ENCODE assay signal across 30 cellular contexts in the genomic region with DNA sequence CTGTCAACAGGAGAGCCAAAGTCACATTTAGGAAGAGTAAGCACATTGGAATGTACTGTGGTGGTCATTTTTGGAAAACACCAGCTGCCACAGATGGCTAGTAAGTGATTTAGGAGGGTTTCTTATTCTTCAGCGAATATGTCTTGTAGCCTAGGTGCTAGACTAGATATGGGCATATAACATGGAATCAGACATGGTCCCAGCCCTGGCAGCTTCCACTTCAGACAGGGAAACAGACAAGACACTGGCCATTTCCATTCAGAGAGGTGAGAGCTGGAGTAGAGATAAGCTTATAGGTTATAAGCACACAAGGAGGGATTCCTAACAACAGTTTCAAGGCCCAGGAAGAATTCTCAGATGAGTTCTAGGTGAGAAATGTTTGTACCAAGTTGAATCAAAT. TPM values are rescaled to one million over a fixed set of nuclear protein-coding genes. Genes with fewer than 3 reads are reported as not detected.
DNase-seq lines count a peak whose midpoint lies in the region; ATAC-seq and TF ChIP-seq lines count a peak whose summit lies in the region.
"Had no signal": no experiment of that assay in that cellular context is flagged by ENCODE, and none has a peak within 500 bp of the region (broad histone marks: within the 10 kb centered on the region; RNA-seq: fewer than 3 reads in every experiment).

No MANE protein-coding gene starts in this region.

- H3K4me3 Mint-ChIP-seq in endodermal cell: no peak overlapping the region
- H3K4me3 Mint-ChIP-seq in H9: no peak overlapping the region
- H3K4me3 Mint-ChIP-seq: CD14-positive monocyte; CD4-positive, alpha-beta memory T cell; CD4-positive, CD25-positive, alpha-beta regulatory T cell; CD8-positive, alpha-beta memory T cell had no signal

- H3K36me3 Mint-ChIP-seq in endodermal cell (ENCODE audit: low read depth) (no peaks in the 10 kb centered on the region), H9 (ENCODE audit: insufficient read depth in 1 of 3, low read depth in 3 of 3) (no peaks in the 10 kb centered on the region)
- H3K36me3 Mint-ChIP-seq: CD14-positive monocyte; CD4-positive, alpha-beta memory T cell; CD8-positive, alpha-beta memory T cell had no signal

- H3K4me3 ChIP-seq in endodermal cell (ENCODE audit: low read length) (no peak overlapping the region), esophagus muscularis mucosa (no peak overlapping the region), mesendoderm (ENCODE audit: low read length) (no peak overlapping the region), upper lobe of left lung (no peak overlapping the region)
- H3K4me3 ChIP-seq: BLaER1, GM12878 had no signal

- no peak overlapping the region for H4K91ac ChIP-seq in H9 (ENCODE audit: insufficient read length, low read depth, low read length)

- no peak overlapping the region for H2BK12ac ChIP-seq in H9 (ENCODE audit: insufficient read length, low read depth, low read length)

- TF ChIP-seq EP300 in esophagus muscularis mucosa (IDR thresholded peaks at IDR 0.05) (no peak), upper lobe of left lung (IDR thresholded peaks at IDR 0.05) (no peak)

- 92 to 100% methylated on average over 1 of the region's 1 CpG for WGBS in endodermal cell (ENCODE audit: insufficient coverage in 1 of 2, insufficient read length in 1 of 2), 2 experiments
- WGBS in esophagus muscularis mucosa: 100% methylated on average over 1 of the region's 1 CpG
- WGBS in mesendoderm (ENCODE audit: extremely low coverage, insufficient coverage, low lambda C conversion rate): no CpG with 5 or more reads among the region's 1 CpG
- WGBS in upper lobe of left lung, 2 donors: 81 to 83% methylated on average over 1 of the region's 1 CpG
- no CpG with 5 or more reads among the region's 1 CpG for WGBS in H9 (ENCODE audit: extremely low coverage, insufficient read length, low lambda C conversion rate)

- H3K27me3 Mint-ChIP-seq in endodermal cell (ENCODE audit: insufficient read depth): peaks cover 2% of the 10 kb centered on the region
- no peaks in the 10 kb centered on the region for H3K27me3 Mint-ChIP-seq in H9 (ENCODE audit: low read depth)
- H3K27me3 Mint-ChIP-seq: CD4-positive, CD25-positive, alpha-beta regulatory T cell had no signal

- POLR2A ChIA-PET in GM10248 (lab: Yijun Ruan, JAX): no interaction called here

- no peak overlapping the region for H3K14ac ChIP-seq in H9 (ENCODE audit: insufficient read depth, low read length)

- H4K5ac ChIP-seq in mesendoderm (ENCODE audit: low read length) (no peak overlapping the region), H9 (ENCODE audit: insufficient read length, low read depth, low read length) (no peak overlapping the region)

- H4K8ac ChIP-seq in mesendoderm (ENCODE audit: low read depth, low read length): no peak overlapping the region
- H4K8ac ChIP-seq in H9 (replicated peaks; ENCODE audit: insufficient read length, low read depth, low read length): no peak overlapping the region

- no peak overlapping the region for H3K56ac ChIP-seq in mesendoderm (ENCODE audit: low read length)
- no peak overlapping the region for H3K56ac ChIP-seq in H9 (ENCODE audit: insufficient read length, low read depth, low read length)

- TF ChIP-seq POLR2A in esophagus muscularis mucosa (IDR thresholded peaks at IDR 0.05; ENCODE audit: low read depth): no peak
- TF ChIP-seq POLR2A in upper lobe of left lung (IDR thresholded peaks at IDR 0.05): no peak

- H3K27ac ChIP-seq in endodermal cell (ENCODE audit: low read depth, low read length): no peak overlapping the region
- no peak overlapping the region for H3K27ac ChIP-seq in esophagus muscularis mucosa (replicated peaks in 1 of 4)
- no peak overlapping the region for H3K27ac ChIP-seq in mesendoderm (ENCODE audit: low read depth, low read length)
- no peak overlapping the region for H3K27ac ChIP-seq in upper lobe of left lung
- no peak overlapping the region for H3K27ac ChIP-seq in H9 (ENCODE audit: insufficient read length, low read depth, low read length)
- H3K27ac ChIP-seq: BLaER1 had no signal

- H3K27ac Mint-ChIP-seq in endodermal cell (peak overlapping the region; percentile 29), H9 (peak overlapping the region in 1 of 3 experiments; percentile 33; a peak in 1 of 7 replicates)
- H3K27ac Mint-ChIP-seq: CD14-positive monocyte; CD4-positive, alpha-beta memory T cell; CD4-positive, CD25-positive, alpha-beta regulatory T cell; CD8-positive, alpha-beta memory T cell had no signal

- H3K4me1 Mint-ChIP-seq in endodermal cell (peaks cover 40% of the 10 kb centered on the region), H9 (peaks cover 21 to 24% of the 10 kb centered on the region in 2 experiments)
- H3K4me1 Mint-ChIP-seq: CD14-positive monocyte; CD4-positive, alpha-beta memory T cell; CD4-positive, CD25-positive, alpha-beta regulatory T cell; CD8-positive, alpha-beta memory T cell had no signal

- CTCF ChIA-PET in GM10248 (lab: Yijun Ruan, JAX): interaction anchor here (1.4 to 2.3 kb wide), 3 partner anchors 9 to 13 kb away, joined by 4 to 14 read pairs (median 6); no protein-coding TSS in a partner anchor

- intact Hi-C loops in esophagus muscularis mucosa (cut with DNase I): no loop called here

- no peaks in the 10 kb centered on the region for H3K36me3 ChIP-seq in endodermal cell (ENCODE audit: control insufficient read depth, insufficient read depth, low read length)
- H3K36me3 ChIP-seq in esophagus muscularis mucosa: no peaks in the 10 kb centered on the region
- no peaks in the 10 kb centered on the region for H3K36me3 ChIP-seq in mesendoderm (ENCODE audit: control insufficient read depth, insufficient read depth, low read length)
- H3K36me3 ChIP-seq in upper lobe of left lung: no peaks in the 10 kb centered on the region
- H3K36me3 ChIP-seq: BE2C, BLaER1 had no signal

- H3K9ac ChIP-seq in endodermal cell (ENCODE audit: extremely low read depth, low read length, poor library complexity, severe bottlenecking) (no peak overlapping the region), mesendoderm (ENCODE audit: low read length) (no peak overlapping the region), H9 (ENCODE audit: extremely low read depth, insufficient read length, low read length) (no peak overlapping the region)
- H3K9ac ChIP-seq: BLaER1 had no signal

- no peaks in the 10 kb centered on the region for H4K20me1 ChIP-seq in H9 (ENCODE audit: control insufficient read depth, insufficient read depth, insufficient read length)
- H4K20me1 ChIP-seq: BLaER1 had no signal

- H3K27me3 ChIP-seq in endodermal cell (ENCODE audit: control insufficient read depth, insufficient read depth, low read length, poor library complexity, severe bottlenecking): no peaks in the 10 kb centered on the region
- no peaks in the 10 kb centered on the region for H3K27me3 ChIP-seq in esophagus muscularis mucosa
- H3K27me3 ChIP-seq in mesendoderm (ENCODE audit: insufficient read depth, low read length, poor library complexity): no peaks in the 10 kb centered on the region
- no peaks in the 10 kb centered on the region for H3K27me3 ChIP-seq in upper lobe of left lung
- no peaks in the 10 kb centered on the region for H3K27me3 ChIP-seq in H9 (ENCODE audit: insufficient read depth, low read length)
- H3K27me3 ChIP-seq: BE2C, BLaER1 had no signal

- no peak overlapping the region for H3T11ph ChIP-seq in H9 (ENCODE audit: low read length)

- H3K79me1 ChIP-seq in mesendoderm (ENCODE audit: low read length) (no peaks in the 10 kb centered on the region), H9 (ENCODE audit: insufficient read depth, low read depth, low read length, poor library complexity, severe bottlenecking) (no peaks in the 10 kb centered on the region)

- peaks cover 7% of the 10 kb centered on the region for H3K4me1 ChIP-seq in endodermal cell (ENCODE audit: control insufficient read depth, insufficient read depth, low read length)
- peaks cover 0 to 26% (median 8%) of the 10 kb centered on the region in 4 donors for H3K4me1 ChIP-seq in esophagus muscularis mucosa
- peaks cover 3% of the 10 kb centered on the region for H3K4me1 ChIP-seq in mesendoderm (ENCODE audit: control insufficient read depth, low read depth, low read length)
- H3K4me1 ChIP-seq in upper lobe of left lung: peaks cover 0 to 6% (median 0%) of the 10 kb centered on the region in 4 donors
- H3K4me1 ChIP-seq in H9 (ENCODE audit: insufficient read depth, low read length): peaks cover 12% of the 10 kb centered on the region

- no peak overlapping the region for H2AFZ ChIP-seq in H9 (ENCODE audit: low read length)

- H3K23ac ChIP-seq in mesendoderm (ENCODE audit: low read length) (no peak overlapping the region), H9 (ENCODE audit: insufficient read length, low read depth, low read length) (no peak overlapping the region)

- H2BK15ac ChIP-seq in mesendoderm (replicated peaks; ENCODE audit: low read depth) (no peak overlapping the region), H9 (ENCODE audit: low read depth, low read length) (no peak overlapping the region)

- H2AK5ac ChIP-seq in mesendoderm (ENCODE audit: low read length) (no peak overlapping the region), H9 (ENCODE audit: insufficient read length, low read length) (no peak overlapping the region)

- H3K79me2 ChIP-seq in mesendoderm (ENCODE audit: control insufficient read depth, insufficient read depth, low read length) (no peaks in the 10 kb centered on the region), H9 (ENCODE audit: insufficient read depth, low read length) (no peaks in the 10 kb centered on the region)

- no peaks in the 10 kb centered on the region for H3K9me3 Mint-ChIP-seq in endodermal cell
- no peaks in the 10 kb centered on the region for H3K9me3 Mint-ChIP-seq in H9
- H3K9me3 Mint-ChIP-seq: CD14-positive monocyte; CD4-positive, alpha-beta memory T cell; CD4-positive, CD25-positive, alpha-beta regulatory T cell; CD8-positive, alpha-beta memory T cell had no signal

- no peak overlapping the region for H3K18ac ChIP-seq in mesendoderm (ENCODE audit: low read length)
- no peak overlapping the region for H3K18ac ChIP-seq in H9 (ENCODE audit: insufficient read length, low read depth, low read length)

- H3K4ac ChIP-seq in mesendoderm (ENCODE audit: low read depth, low read length) (no peak overlapping the region), H9 (ENCODE audit: low read depth, low read length) (no peak overlapping the region)

- H2BK120ac ChIP-seq in mesendoderm (ENCODE audit: low read depth, low read length): no peak overlapping the region
- no peak overlapping the region for H2BK120ac ChIP-seq in H9 (ENCODE audit: low read depth, low read length, poor library complexity, severe bottlenecking)

- ATAC-seq in upper lobe of left lung (ENCODE audit: low FRiP score in 2 of 2): no peak
- ATAC-seq: GM12878 had no signal

- H2BK20ac ChIP-seq in H9 (ENCODE audit: low read depth, low read length, poor library complexity, severe bottlenecking): no peak overlapping the region

- H3K4me2 ChIP-seq in mesendoderm (ENCODE audit: low read length): no peak overlapping the region
- H3K4me2 ChIP-seq in H9 (ENCODE audit: insufficient read depth, insufficient read length, low read length): no peak overlapping the region
- H3K4me2 ChIP-seq: BLaER1 had no signal

- H2BK5ac ChIP-seq in mesendoderm (ENCODE audit: low read length) (no peak overlapping the region), H9 (ENCODE audit: insufficient read length, low read length) (no peak overlapping the region)

- TF ChIP-seq CTCF in endodermal cell (conservative IDR thresholded peaks at IDR 0.05) (no peak), esophagus muscularis mucosa (IDR thresholded peaks at IDR 0.05) (no peak), upper lobe of left lung (IDR thresholded peaks at IDR 0.05) (no peak), H9 (conservative IDR thresholded peaks at IDR 0.05) (no peak), GM10248 (IDR thresholded peaks at IDR 0.05; ENCODE audit: control extremely low read depth, extremely low read depth, low read depth, missing control alignments) (no peak)

- H3K9me3 ChIP-seq in endodermal cell (ENCODE audit: control insufficient read depth, low read length): no peaks in the 10 kb centered on the region
- H3K9me3 ChIP-seq in esophagus muscularis mucosa: no peaks in the 10 kb centered on the region
- H3K9me3 ChIP-seq in upper lobe of left lung: no peaks in the 10 kb centered on the region
- H3K9me3 ChIP-seq in H9 (ENCODE audit: control insufficient read depth, low read depth, low read length): no peaks in the 10 kb centered on the region
- H3K9me3 ChIP-seq: BE2C, BLaER1 had no signal

- no peaks in the 10 kb centered on the region for H3K23me2 ChIP-seq in H9 (ENCODE audit: insufficient read length, low read depth, low read length, poor library complexity, severe bottlenecking)

- DNase-seq in endodermal cell: no peak
- peak; percentile 82 for DNase-seq in esophagus muscularis mucosa (ENCODE audit: extremely low spot score)
- peak; percentile 48 for DNase-seq in mesendoderm
- peak; percentile 5 for DNase-seq in ureter (ENCODE audit: low spot score)
- DNase-seq in upper lobe of left lung: no peak
- no peak for DNase-seq in H9
- DNase-seq in GDM1 (lab: John Stamatoyannopoulos, UW): no peak
- DNase-seq in GM10248 (ENCODE audit: extremely low spot score): no peak
- DNase-seq: 8988T; ACHN; BE2C; C1 segment of cervical spinal cord; CD4-positive, alpha-beta memory T cell; CD4-positive, CD25-positive, alpha-beta regulatory T cell; CD8-positive, alpha-beta memory T cell; COR-L47; DMS 273 treated with DMSO at 0.1 percent for 48 hours; DMS153; DMS53; DMS79; DND-41; EL; GF-D8 had no signal

RNA-seq across cellular contexts. Expression of a gene that starts 28.2 kb away (rescaled TPM):
- total RNA-seq in endodermal cell: not detected
- not detected for polyA plus RNA-seq in endodermal cell (2013, experiment 1 of 2)
- not detected for polyA plus RNA-seq in endodermal cell (2013, experiment 2 of 2)
- total RNA-seq in esophagus muscularis mucosa: not detected
- polyA plus RNA-seq in mesendoderm (2013, experiment 1 of 2): not detected
- not detected for polyA plus RNA-seq in mesendoderm (2013, experiment 2 of 2)
- total RNA-seq in ureter: not detected
- under 1 TPM in 1 of 6 donors, not detected in 5; 0.69 TPM for total RNA-seq in upper lobe of left lung
- not detected in 2 replicates for total RNA-seq in H9 (2021)
- total RNA-seq: A673; CD4-positive, alpha-beta memory T cell; CD8-positive, alpha-beta memory T cell; Daoy; G401 had no signal
- polyA plus RNA-seq: AG04450, CD14-positive monocyte had no signal

Comparison
In these comparisons a context has a peak if more than half of its experiments do, and no peak if none do; other contexts are left out.
1. DNase-seq: peak in esophagus muscularis mucosa (single experiment), mesendoderm (single experiment) and ureter (single experiment); none in endodermal cell (single experiment), upper lobe of left lung (0 of 2), H9 (single experiment), GDM1 (single experiment) and GM10248 (single experiment).